ENCODE assay signal across 16 cellular contexts in genomic region chrX:83511208-83511607, GRCh38.
DNase-seq lines count a peak whose midpoint lies in the region; ATAC-seq lines count a peak whose summit lies in the region.
"Had no signal": no experiment of that assay in that cellular context is flagged by ENCODE, and none has a peak within 500 bp of the region (broad histone marks: within the 10 kb centered on the region; RNA-seq: fewer than 3 reads in every experiment).

No MANE protein-coding gene starts in this region.

- peaks cover 61% of the 10 kb centered on the region for H3K27me3 ChIP-seq in HUES6 (ENCODE audit: control insufficient read depth, insufficient read depth, low read length)

- H3K36me3 ChIP-seq in HUES6 (ENCODE audit: control insufficient read depth, insufficient read depth, low read length) = no peaks in the 10 kb centered on the region
- H3K36me3 ChIP-seq: ascending aorta, transverse colon had no signal

- no peak overlapping the region for H3K9ac ChIP-seq in HUES6 (ENCODE audit: low read length)

- ATAC-seq in GM21529 (IDR thresholded peaks at IDR 0.05; ENCODE audit: unreplicated experiment) (no peak), GM19395 (IDR thresholded peaks at IDR 0.05; ENCODE audit: unreplicated experiment) (no peak), GM19351 (IDR thresholded peaks at IDR 0.05; ENCODE audit: unreplicated experiment) (no peak)

- no peak overlapping the region for H3K27ac ChIP-seq in HUES6 (ENCODE audit: low read depth, low read length)
- H3K27ac ChIP-seq: ascending aorta had no signal

- DNase-seq in astrocyte of the hippocampus (ENCODE audit: low read depth, low spot score) = peak; percentile 78
- DNase-seq in left kidney (ENCODE audit: low read depth, low spot score) = peak; percentile 50
- peak; percentile 41 for DNase-seq in retina
- DNase-seq in hippocampal formation (lab: John Stamatoyannopoulos, UW) = no peak
- DNase-seq: activated naive CD4-positive, alpha-beta T cell; Calu3; cortex of kidney; kidney glomerular epithelial cell; SHP77 treated with DMSO at 0.1 percent for 48 hours; stimulated activated naive CD4-positive, alpha-beta T cell treated with Interleukin-2 at 50 U/mL for 16 hours; transverse colon had no signal

- peaks cover 28% of the 10 kb centered on the region; the same call in 1 of the 2 replicates for H3K4me1 ChIP-seq in HUES6 (ENCODE audit: control insufficient read depth, insufficient read depth, low read length)
- H3K4me1 ChIP-seq: ascending aorta, transverse colon had no signal

- H3K4me3 ChIP-seq in HUES6 (ENCODE audit: low read depth, low read length) = peak overlapping the region; percentile 64

- H3K9me3 ChIP-seq in HUES6 (ENCODE audit: control insufficient read depth, insufficient read depth, low read depth, low read length) = no peaks in the 10 kb centered on the region
- H3K9me3 ChIP-seq: ascending aorta, transverse colon had no signal

Comparison
In these comparisons a context has a peak if more than half of its experiments do, and no peak if none do; other contexts are left out.
1. DNase-seq: peak in astrocyte of the hippocampus (single experiment), left kidney (single experiment) and retina (single experiment); none in hippocampal formation (0 of 2).